In genomic region chr9:93956183-93956784, GRCh38 we compare ENCODE assay signal across 19 cellular contexts. TPM values are rescaled to one million over a fixed set of nuclear protein-coding genes. Genes with fewer than 3 reads are reported as not detected.
DNase-seq lines count a peak whose midpoint lies in the region; ATAC-seq and TF ChIP-seq lines count a peak whose summit lies in the region.
"Had no signal": no experiment of that assay in that cellular context is flagged by ENCODE, and none has a peak within 500 bp of the region (broad histone marks: within the 10 kb centered on the region; RNA-seq: fewer than 3 reads in every experiment).

No MANE protein-coding gene starts in this region.

- peaks cover 97% of the 10 kb centered on the region for H3K27me3 ChIP-seq in left ventricle myocardium inferior (ENCODE audit: low read depth)
- H3K27me3 ChIP-seq in WERI-Rb-1 (ENCODE audit: insufficient read depth, low read depth, severe bottlenecking), result peaks cover 81% of the 10 kb centered on the region
- peaks cover 95% of the 10 kb centered on the region for H3K27me3 ChIP-seq in mucosa of stomach (ENCODE audit: control insufficient read depth, insufficient read depth, low read length)
- peaks cover 63% of the 10 kb centered on the region for H3K27me3 ChIP-seq in thoracic aorta (replicated peaks; ENCODE audit: insufficient read depth)

- intact Hi-C loops in left ventricle myocardium inferior (cut with micrococcal nuclease), result no loop called here
- intact Hi-C loops in left ventricle myocardium superior (cut with micrococcal nuclease), result no loop called here

- H3K4me3 ChIP-seq in left ventricle myocardium inferior (peak overlapping the region; percentile 47), WERI-Rb-1 (ENCODE audit: low read depth, low read length) (peak overlapping the region; percentile 44; the same call in 1 of the 2 replicates), mucosa of stomach (ENCODE audit: low read length) (peak overlapping the region; percentile 36), thoracic aorta (peak overlapping the region; percentile 69)
- H3K4me3 ChIP-seq: SJSA1 had no signal

- H3K9me3 ChIP-seq in left ventricle myocardium inferior (replicated peaks) (no peaks in the 10 kb centered on the region), WERI-Rb-1 (ENCODE audit: severe bottlenecking) (peaks cover 7% of the 10 kb centered on the region), mucosa of stomach (ENCODE audit: control insufficient read depth, low read length) (no peaks in the 10 kb centered on the region), thoracic aorta (no peaks in the 10 kb centered on the region)
- H3K9me3 ChIP-seq: gastrocnemius medialis, right atrium auricular region, SJSA1 had no signal

- TF ChIP-seq CTCF in left ventricle myocardium inferior (IDR thresholded peaks at IDR 0.05; ENCODE audit: borderline replicate concordance) (no peak), WERI-Rb-1 (IDR thresholded peaks at IDR 0.05; ENCODE audit: low read depth, low read length) (no peak), thoracic aorta (IDR thresholded peaks at IDR 0.05) (no peak)

- H3K36me3 ChIP-seq in left ventricle myocardium inferior (no peaks in the 10 kb centered on the region), WERI-Rb-1 (no peaks in the 10 kb centered on the region), mucosa of stomach (ENCODE audit: control insufficient read depth, insufficient read depth, low read length) (no peaks in the 10 kb centered on the region), thoracic aorta (no peaks in the 10 kb centered on the region)
- H3K36me3 ChIP-seq: gastrocnemius medialis, right atrium auricular region, SJSA1 had no signal

- peak overlapping the region; percentile 62 for H3K9ac ChIP-seq in mucosa of stomach (ENCODE audit: low read length)

- DNase-seq in left ventricle myocardium inferior (no peak), left ventricle myocardium superior (no peak), WERI-Rb-1 (no peak), thoracic aorta (ENCODE audit: low spot score) (no peak), HUDEP-2 (lab: John Stamatoyannopoulos, UW; ENCODE audit: unreplicated experiment in 76 of 76) (no peak), epidermal melanocyte (ENCODE audit: insufficient read length, low spot score) (no peak), EL (no peak)
- DNase-seq: activated effector memory CD4-positive, alpha-beta T cell treated with anti-CD3 and anti-CD28 coated beads, Interleukin-2, amount 50 U/mL, for 16 hours; Calu3; gastrocnemius medialis had no signal

- peaks cover 72% of the 10 kb centered on the region for H3K4me1 ChIP-seq in left ventricle myocardium inferior
- H3K4me1 ChIP-seq in mucosa of stomach (ENCODE audit: control insufficient read depth, insufficient read depth, low read length), result peaks cover 50% of the 10 kb centered on the region
- H3K4me1 ChIP-seq in thoracic aorta (ENCODE audit: control insufficient read depth in 1 of 2, low read depth in 2 of 2), result peaks cover 29 to 69% of the 10 kb centered on the region in 2 donors
- H3K4me1 ChIP-seq: SJSA1 had no signal

- no peak overlapping the region for H3K27ac ChIP-seq in left ventricle myocardium inferior (replicated peaks)
- no peak overlapping the region for H3K27ac ChIP-seq in WERI-Rb-1
- no peak overlapping the region for H3K27ac ChIP-seq in thoracic aorta
- H3K27ac ChIP-seq: gastrocnemius medialis, right atrium auricular region, SJSA1 had no signal

- no peak for ATAC-seq in left ventricle myocardium superior
- no peak for ATAC-seq in thoracic aorta (ENCODE audit: insufficient number of reproducible peaks, low FRiP score, low read depth)
- ATAC-seq: gastrocnemius medialis, HCT116, HepG2 had no signal

RNA-seq across cellular contexts. Expression of gene BARX1, which starts 1.1 kb away (rescaled TPM):
- not detected for total RNA-seq in left ventricle myocardium inferior
- total RNA-seq in left ventricle myocardium superior, result not detected
- not detected for total RNA-seq in thoracic aorta
- total RNA-seq: Calu3, epithelial cell of proximal tubule, gastrocnemius medialis, HepG2, lung microvascular endothelial cell, OCI-LY7, right atrium auricular region, SJSA1, subcutaneous adipose tissue had no signal
